In genomic region chr20:64254571-64255360, GRCh38 we compare ENCODE assay signal across 7 cellular contexts. TPM values are rescaled to one million over a fixed set of nuclear protein-coding genes. Genes with fewer than 3 reads are reported as not detected.
DNase-seq lines count a peak whose midpoint lies in the region; ATAC-seq, FAIRE-seq and TF ChIP-seq lines count a peak whose summit lies in the region.

No MANE protein-coding gene starts in this region.

- H3K36me3 ChIP-seq in HUES48 (ENCODE audit: control insufficient read depth, insufficient read depth, low read length): no peaks in the 10 kb centered on the region
- H3K36me3 ChIP-seq in iPS-15b (ENCODE audit: control insufficient read depth, insufficient read depth, low read length): peaks cover 3% of the 10 kb centered on the region

- no peak for TF ChIP-seq POLR2A in GM12891 (IDR thresholded peaks at IDR 0.05; ENCODE audit: low read depth, low read length)

- intact Hi-C loops in activated T-helper 2 cell treated with anti-CD3 and anti-CD28 coated beads, Interferon-gamma antibody, Interleukin-2, Interleukin-4, amounts not matched to agents 10 μg/mL and 5 μg/mL and 100 μg/mL, durations not matched to agents 14 hours and 24 hours and 36 hours (cut with micrococcal nuclease): no loop called here

- H3K27ac ChIP-seq in HUES48 (ENCODE audit: low read depth, low read length): peak overlapping the region; percentile 51

- H3K36me3 Mint-ChIP-seq in activated T-helper 2 cell treated with anti-CD3 and anti-CD28 coated beads, Interferon-gamma antibody, Interleukin-2, Interleukin-4, amounts not matched to agents 10 μg/mL and 5 μg/mL and 100 μg/mL, durations not matched to agents 14 hours and 24 hours and 36 hours (ENCODE audit: low read depth): peaks cover 6% of the 10 kb centered on the region
- H3K36me3 Mint-ChIP-seq in stimulated activated effector memory CD8-positive, alpha-beta T cell treated with anti-CD3 and anti-CD28 coated beads, Interleukin-12 subunit alpha, Interleukin-12 subunit beta, amount 100 ng/mL, for 72 hours: peaks cover 26% of the 10 kb centered on the region

- H3K4me1 ChIP-seq in HUES48 (ENCODE audit: control insufficient read depth, insufficient read depth, low read length) (peaks cover 28% of the 10 kb centered on the region), iPS-15b (ENCODE audit: control insufficient read depth, insufficient read depth, low read length) (peaks cover 3% of the 10 kb centered on the region)

- no peak for ATAC-seq in stimulated activated effector memory CD8-positive, alpha-beta T cell treated with anti-CD3 and anti-CD28 coated beads, Interleukin-12 subunit alpha, Interleukin-12 subunit beta, amount 100 ng/mL, for 72 hours
- no peak for ATAC-seq in HG03442 (IDR thresholded peaks at IDR 0.05; ENCODE audit: unreplicated experiment)

- H3K4me3 ChIP-seq in HUES48 (ENCODE audit: low read depth, low read length) (peak overlapping the region; percentile 79), iPS-15b (ENCODE audit: low read depth, low read length) (peak overlapping the region; percentile 64)

- peak overlapping the region; percentile 69 for H3K27ac Mint-ChIP-seq in activated T-helper 2 cell treated with anti-CD3 and anti-CD28 coated beads, Interferon-gamma antibody, Interleukin-2, Interleukin-4, amounts not matched to agents 10 μg/mL and 5 μg/mL and 100 μg/mL, durations not matched to agents 14 hours and 24 hours and 36 hours
- H3K27ac Mint-ChIP-seq in stimulated activated effector memory CD8-positive, alpha-beta T cell treated with anti-CD3 and anti-CD28 coated beads, Interleukin-12 subunit alpha, Interleukin-12 subunit beta, amount 100 ng/mL, for 72 hours: peak overlapping the region; percentile 98

- H3K4me1 Mint-ChIP-seq in activated T-helper 2 cell treated with anti-CD3 and anti-CD28 coated beads, Interferon-gamma antibody, Interleukin-2, Interleukin-4, amounts not matched to agents 10 μg/mL and 5 μg/mL and 100 μg/mL, durations not matched to agents 14 hours and 24 hours and 36 hours (ENCODE audit: low read depth): peaks cover 33% of the 10 kb centered on the region
- H3K4me1 Mint-ChIP-seq in stimulated activated effector memory CD8-positive, alpha-beta T cell treated with anti-CD3 and anti-CD28 coated beads, Interleukin-12 subunit alpha, Interleukin-12 subunit beta, amount 100 ng/mL, for 72 hours: peaks cover 36% of the 10 kb centered on the region

- peak overlapping the region; percentile 66 for H3K9ac ChIP-seq in HUES48 (ENCODE audit: low read depth, low read length)
- H3K9ac ChIP-seq in iPS-15b (ENCODE audit: low read depth, low read length): peak overlapping the region; percentile 51

- no peaks in the 10 kb centered on the region for H3K9me3 ChIP-seq in HUES48 (ENCODE audit: control insufficient read depth, insufficient read depth, low read length)
- no peaks in the 10 kb centered on the region for H3K9me3 ChIP-seq in iPS-15b (ENCODE audit: control insufficient read depth, insufficient read depth, low read length)

- no peaks in the 10 kb centered on the region for H3K9me3 Mint-ChIP-seq in activated T-helper 2 cell treated with anti-CD3 and anti-CD28 coated beads, Interferon-gamma antibody, Interleukin-2, Interleukin-4, amounts not matched to agents 10 μg/mL and 5 μg/mL and 100 μg/mL, durations not matched to agents 14 hours and 24 hours and 36 hours
- H3K9me3 Mint-ChIP-seq in stimulated activated effector memory CD8-positive, alpha-beta T cell treated with anti-CD3 and anti-CD28 coated beads, Interleukin-12 subunit alpha, Interleukin-12 subunit beta, amount 100 ng/mL, for 72 hours: no peaks in the 10 kb centered on the region

- H3K27me3 Mint-ChIP-seq in activated T-helper 2 cell treated with anti-CD3 and anti-CD28 coated beads, Interferon-gamma antibody, Interleukin-2, Interleukin-4, amounts not matched to agents 10 μg/mL and 5 μg/mL and 100 μg/mL, durations not matched to agents 14 hours and 24 hours and 36 hours (ENCODE audit: low read depth): peaks cover 20% of the 10 kb centered on the region

- H3K4me3 Mint-ChIP-seq in activated T-helper 2 cell treated with anti-CD3 and anti-CD28 coated beads, Interferon-gamma antibody, Interleukin-2, Interleukin-4, amounts not matched to agents 10 μg/mL and 5 μg/mL and 100 μg/mL, durations not matched to agents 14 hours and 24 hours and 36 hours (ENCODE audit: low read depth): peak overlapping the region; percentile 75
- H3K4me3 Mint-ChIP-seq in stimulated activated effector memory CD8-positive, alpha-beta T cell treated with anti-CD3 and anti-CD28 coated beads, Interleukin-12 subunit alpha, Interleukin-12 subunit beta, amount 100 ng/mL, for 72 hours: peak overlapping the region; percentile 90

- FAIRE-seq in GM12891 (lab: Jason Lieb, UNC): no peak

- H3K27me3 ChIP-seq in HUES48 (ENCODE audit: control insufficient read depth, insufficient read depth, low read length) (peaks cover 4% of the 10 kb centered on the region), iPS-15b (ENCODE audit: control insufficient read depth, insufficient read depth, low read length) (peaks cover 5% of the 10 kb centered on the region)

- DNase-seq in activated T-helper 2 cell treated with anti-CD3 and anti-CD28 coated beads, Interferon-gamma antibody, Interleukin-2, Interleukin-4, amounts not matched to agents 10 μg/mL and 5 μg/mL and 100 μg/mL, durations not matched to agents 14 hours and 24 hours and 36 hours (ENCODE audit: low spot score): no peak
- no peak for DNase-seq in stimulated activated effector memory CD8-positive, alpha-beta T cell treated with anti-CD3 and anti-CD28 coated beads, Interleukin-12 subunit alpha, Interleukin-12 subunit beta, amount 100 ng/mL, for 72 hours (ENCODE audit: low spot score in 2 of 2)
- DNase-seq in GM12891 (ENCODE audit: insufficient read length, low spot score) (no peak), NOMO-1 (lab: John Stamatoyannopoulos, UW; ENCODE audit: unreplicated experiment in 2 of 2) (no peak)

TF ChIP-seq in GM12891, 5 proteins besides CTCF, POLR2A, EP300 and RAD21:
- TF ChIP-seq PAX5 (IDR thresholded peaks at IDR 0.05; ENCODE audit: insufficient read depth, low read length, severe bottlenecking) (no peak), SPI1 (IDR thresholded peaks at IDR 0.05; ENCODE audit: low read depth, low read length) (no peak), POLR2AphosphoS5 (IDR thresholded peaks at IDR 0.05; ENCODE audit: low read depth, low read length) (no peak), TAF1 (IDR thresholded peaks at IDR 0.05; ENCODE audit: low read depth, low read length) (no peak), POU2F2 (IDR thresholded peaks at IDR 0.05; ENCODE audit: low read depth, low read length) (no peak)

RNA-seq across cellular contexts. Expression of gene PCMTD2, which starts 0.8 kb away (rescaled TPM):
- 31.7 and 32.7 TPM in 2 replicates for total RNA-seq in activated T-helper 2 cell treated with anti-CD3 and anti-CD28 coated beads, Interferon-gamma antibody, Interleukin-2, Interleukin-4, amounts not matched to agents 10 μg/mL and 5 μg/mL and 100 μg/mL, durations not matched to agents 14 hours and 24 hours and 36 hours
- 11.7 TPM for polyA plus RNA-seq in GM12891 (2012; ENCODE audit: low read depth, missing spikeins)
